11 cellular contexts compared by ENCODE assay signal in the genomic region with DNA sequence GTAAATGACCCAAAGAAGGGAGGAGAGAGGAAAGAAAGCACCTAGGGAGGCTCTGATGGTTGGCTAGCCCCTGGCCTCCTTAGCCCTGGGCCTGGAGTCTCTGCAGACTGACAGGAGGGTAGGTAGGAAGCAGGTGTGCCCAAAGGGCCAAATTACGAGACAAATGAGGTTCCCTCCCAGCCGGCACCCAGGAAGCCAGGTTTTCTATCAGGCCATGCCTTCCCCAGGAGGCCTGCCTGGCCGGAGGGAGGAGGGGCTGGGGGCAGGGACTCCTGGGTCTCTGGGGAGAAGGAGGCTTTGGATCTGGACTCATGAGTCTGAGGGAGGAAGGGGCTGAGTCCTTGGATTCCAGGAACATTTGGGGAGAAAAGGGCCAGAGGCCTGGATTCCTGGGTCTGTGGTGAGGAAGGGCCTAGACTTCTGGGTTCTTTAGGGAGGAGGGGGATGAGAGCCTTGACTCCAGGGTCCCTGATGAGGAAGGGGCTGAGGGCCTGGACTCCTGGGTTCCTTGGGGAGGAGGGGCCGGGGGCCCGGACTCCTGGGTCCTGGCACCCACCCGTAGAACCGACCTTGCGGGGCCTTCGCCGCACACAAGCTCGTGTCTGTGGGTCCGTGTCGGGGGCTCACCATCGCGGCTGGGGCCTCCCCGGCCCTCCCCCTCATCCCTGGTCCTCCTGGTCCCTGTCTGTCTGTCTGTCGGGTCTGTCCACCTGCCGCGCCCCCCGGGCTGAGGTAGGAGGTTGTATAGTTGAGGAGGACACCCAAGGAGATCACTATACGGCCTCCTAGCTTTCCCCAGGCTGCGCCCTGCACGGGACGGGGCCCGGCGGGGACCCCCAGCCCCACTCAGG. TPM values are rescaled to one million over a fixed set of nuclear protein-coding genes. Genes with fewer than 3 reads are reported as not detected.
DNase-seq lines count a peak whose midpoint lies in the region; ATAC-seq and TF ChIP-seq lines count a peak whose summit lies in the region.
"Had no signal": no experiment of that assay in that cellular context is flagged by ENCODE, and none has a peak within 500 bp of the region (broad histone marks: within the 10 kb centered on the region; RNA-seq: fewer than 3 reads in every experiment).

No MANE protein-coding gene starts in this region.

- intact Hi-C loops in mucosa of descending colon (cut with DNase I, micrococcal nuclease), result no loop called here

- peaks cover 53% of the 10 kb centered on the region for H3K36me3 ChIP-seq in BLaER1
- peaks cover 34% of the 10 kb centered on the region; the same call in 1 of the 2 replicates for H3K36me3 ChIP-seq in SK-N-MC (ENCODE audit: insufficient read depth, low read length)
- peaks cover 5% of the 10 kb centered on the region for H3K36me3 ChIP-seq in rectal smooth muscle tissue (ENCODE audit: control insufficient read depth, insufficient read depth, low read length)
- no peaks in the 10 kb centered on the region for H3K36me3 ChIP-seq in mucosa of descending colon (ENCODE audit: low read depth)

- peak overlapping the region; percentile 44 for H3K27ac ChIP-seq in BLaER1
- H3K27ac ChIP-seq in SK-N-MC, result no peak overlapping the region
- H3K27ac ChIP-seq in rectal smooth muscle tissue (ENCODE audit: low read depth, low read length), result peak overlapping the region; percentile 20

- H3K27me3 ChIP-seq in BLaER1, result no peaks in the 10 kb centered on the region
- peaks cover 2% of the 10 kb centered on the region for H3K27me3 ChIP-seq in rectal smooth muscle tissue (ENCODE audit: control insufficient read depth, insufficient read depth, low read length)

- H3K4me1 ChIP-seq in BLaER1, result peaks cover 34% of the 10 kb centered on the region
- peaks cover 17% of the 10 kb centered on the region for H3K4me1 ChIP-seq in rectal smooth muscle tissue (ENCODE audit: control insufficient read depth, insufficient read depth, low read length)
- H3K4me1 ChIP-seq in mucosa of descending colon (ENCODE audit: low read depth), result no peaks in the 10 kb centered on the region

- no peaks in the 10 kb centered on the region for H3K9me3 ChIP-seq in BLaER1
- no peaks in the 10 kb centered on the region for H3K9me3 ChIP-seq in SK-N-MC (ENCODE audit: low read depth, low read length)
- H3K9me3 ChIP-seq in mucosa of descending colon, result no peaks in the 10 kb centered on the region

- H3K9ac ChIP-seq in BLaER1 (0 out of 2 replicates have a peak overlapping the region, but pooled peaks have one; percentile 38), SK-N-MC (ENCODE audit: insufficient read length) (no peak overlapping the region), rectal smooth muscle tissue (ENCODE audit: low read length) (no peak overlapping the region)

- H4K20me1 ChIP-seq in BLaER1, result peaks cover 56% of the 10 kb centered on the region

- no peak for ATAC-seq in mucosa of descending colon

- no peak overlapping the region for H3K4me3 ChIP-seq in BLaER1
- 0 out of 2 replicates have a peak overlapping the region, but pooled peaks have one; percentile 95 for H3K4me3 ChIP-seq in SK-N-MC
- H3K4me3 ChIP-seq in fibroblast of villous mesenchyme (ENCODE audit: low read depth, low read length), result peak overlapping the region; percentile 97
- H3K4me3 ChIP-seq in rectal smooth muscle tissue (ENCODE audit: low read length), result peak overlapping the region; percentile 55
- H3K4me3 ChIP-seq in mucosa of descending colon, result no peak overlapping the region

- no peak for DNase-seq in SK-N-MC (ENCODE audit: low read depth, low spot score)
- DNase-seq in fibroblast of villous mesenchyme (ENCODE audit: low read depth), result no peak
- no peak for DNase-seq in NCI-H2196 treated with DMSO at 0.1 percent for 48 hours (lab: John Stamatoyannopoulos, UW; ENCODE audit: unreplicated experiment)
- no peak for DNase-seq in LoVo (ENCODE audit: low spot score)
- DNase-seq in HUDEP-2 (lab: John Stamatoyannopoulos, UW; ENCODE audit: unreplicated experiment in 76 of 76), result no peak
- no peak for DNase-seq in mucosa of descending colon
- DNase-seq: activated CD4-positive, CD25-positive, alpha-beta regulatory T cell; foreskin melanocyte; nucleus accumbens had no signal

- TF ChIP-seq CTCF in fibroblast of villous mesenchyme (IDR thresholded peaks at IDR 0.05; ENCODE audit: insufficient read depth, low read depth, low read length) (no peak), mucosa of descending colon (IDR thresholded peaks at IDR 0.05) (no peak)

- H3K4me2 ChIP-seq in BLaER1, result peak overlapping the region; percentile 96

RNA-seq across cellular contexts. Expression of a gene that starts 0.8 kb away (rescaled TPM):
- total RNA-seq in fibroblast of villous mesenchyme (10.8 and 14.2 TPM in 2 replicates), mucosa of descending colon (10 to 100 TPM in 1 of 3 donors, 1 to 10 TPM in 2; 2.9 to 35.5 (median 4.1) TPM)

RNA-seq across cellular contexts. Expression of a gene that starts 31.5 kb away (rescaled TPM):
- total RNA-seq in fibroblast of villous mesenchyme, result not detected in 2 replicates
- total RNA-seq in mucosa of descending colon, result under 1 TPM in 2 of 3 donors, not detected in 1; 0.14 to 0.51 TPM

RNA-seq across cellular contexts. Expression of a gene that starts 45.7 kb away (rescaled TPM):
- total RNA-seq in fibroblast of villous mesenchyme (not detected in 2 replicates), mucosa of descending colon (1 to 10 TPM in 2 of 3 donors, not detected in 1; 3.5 to 7.9 TPM)

RNA-seq across cellular contexts. Expression of a gene that starts 59.4 kb away (rescaled TPM):
- not detected in 2 replicates for total RNA-seq in fibroblast of villous mesenchyme
- total RNA-seq in mucosa of descending colon, result 10 to 100 TPM in 1 of 3 donors, 1 to 10 TPM in 1, not detected in 1; 3.6 to 14.5 TPM

Comparison
In these comparisons a context has a peak if more than half of its experiments do, and no peak if none do; other contexts are left out.
1. H3K4me3 ChIP-seq: peak in SK-N-MC (single experiment), fibroblast of villous mesenchyme (single experiment) and rectal smooth muscle tissue (single experiment); none in BLaER1 (single experiment) and mucosa of descending colon (single experiment).